30 cellular contexts compared by ENCODE assay signal in genomic region chr4:40140206-40140605, GRCh38. TPM values are rescaled to one million over a fixed set of nuclear protein-coding genes. Genes with fewer than 3 reads are reported as not detected.
DNase-seq lines count a peak whose midpoint lies in the region; ATAC-seq, FAIRE-seq and TF ChIP-seq lines count a peak whose summit lies in the region.
"Had no signal": no experiment of that assay in that cellular context is flagged by ENCODE, and none has a peak within 500 bp of the region (broad histone marks: within the 10 kb centered on the region; RNA-seq: fewer than 3 reads in every experiment).

No MANE protein-coding gene starts in this region.

- H4K5ac ChIP-seq in mesendoderm (ENCODE audit: low read length): no peak overlapping the region

- H3K9me3 Mint-ChIP-seq in stimulated activated naive CD8-positive, alpha-beta T cell treated with anti-CD3 and anti-CD28 coated beads, Interleukin-15, Interleukin-2, amounts not matched to agents 100 ng/mL and 50 ng/mL, for 24 hours: no peaks in the 10 kb centered on the region
- peaks cover 0 to 2% (median 0%) of the 10 kb centered on the region in 11 donors for H3K9me3 Mint-ChIP-seq in naive thymus-derived CD4-positive, alpha-beta T cell
- H3K9me3 Mint-ChIP-seq: CD8-positive, alpha-beta T cell had no signal

- H3K27ac ChIP-seq in K562 (ENCODE audit: extremely low read depth, low read depth, low read length) (no peak overlapping the region; the same call in 2 of the 3 replicates), mesendoderm (ENCODE audit: low read depth, low read length) (no peak overlapping the region), colonic mucosa (no peak overlapping the region)
- no peak overlapping the region for H3K27ac ChIP-seq in naive thymus-derived CD4-positive, alpha-beta T cell (ENCODE audit: low read depth, low read length)
- H3K27ac ChIP-seq: HL-60 had no signal

- no peak overlapping the region for H3K56ac ChIP-seq in mesendoderm (ENCODE audit: low read length)

- H3K9me3 ChIP-seq in K562 (replicated peaks; ENCODE audit: control insufficient read depth, insufficient read depth, low read depth, low read length): no peaks in the 10 kb centered on the region
- H3K9me3 ChIP-seq in colonic mucosa: no peaks in the 10 kb centered on the region
- no peaks in the 10 kb centered on the region for H3K9me3 ChIP-seq in naive thymus-derived CD4-positive, alpha-beta T cell (ENCODE audit: control insufficient read depth in 2 of 3, low read length in 3 of 3)

- peaks cover 22% of the 10 kb centered on the region for H3K4me1 Mint-ChIP-seq in stimulated activated naive CD8-positive, alpha-beta T cell treated with anti-CD3 and anti-CD28 coated beads, Interleukin-15, Interleukin-2, amounts not matched to agents 100 ng/mL and 50 ng/mL, for 24 hours (ENCODE audit: low read depth)
- H3K4me1 Mint-ChIP-seq in naive thymus-derived CD4-positive, alpha-beta T cell: peaks cover 8 to 26% (median 16%) of the 10 kb centered on the region in 7 donors

- H3K4me3 ChIP-seq in K562 (no peak overlapping the region), fibroblast of villous mesenchyme (ENCODE audit: low read depth, low read length) (no peak overlapping the region), mesendoderm (ENCODE audit: low read length) (no peak overlapping the region), colonic mucosa (no peak overlapping the region)
- H3K4me3 ChIP-seq in naive thymus-derived CD4-positive, alpha-beta T cell (ENCODE audit: low read length): no peak overlapping the region

- H3K18ac ChIP-seq in mesendoderm (ENCODE audit: low read length): no peak overlapping the region

- H2BK5ac ChIP-seq in mesendoderm (ENCODE audit: low read length): no peak overlapping the region

- no peak overlapping the region for H3K4me3 Mint-ChIP-seq in stimulated activated naive CD8-positive, alpha-beta T cell treated with anti-CD3 and anti-CD28 coated beads, Interleukin-15, Interleukin-2, amounts not matched to agents 100 ng/mL and 50 ng/mL, for 24 hours
- no peak overlapping the region for H3K4me3 Mint-ChIP-seq in naive thymus-derived CD4-positive, alpha-beta T cell
- H3K4me3 Mint-ChIP-seq: CD8-positive, alpha-beta T cell had no signal

- TF ChIP-seq POLR2A in K562 (conservative IDR thresholded peaks at IDR 0.05): no peak

- H3K9me1 ChIP-seq in K562 (ENCODE audit: control insufficient read depth, insufficient read depth, low read length): no peaks in the 10 kb centered on the region

- H3K23ac ChIP-seq in mesendoderm (ENCODE audit: low read length): no peak overlapping the region

- peaks cover 0 to 5% of the 10 kb centered on the region in 2 experiments; a peak in 2 of 5 replicates for H3K4me1 ChIP-seq in K562 (replicated peaks in 1 of 2; ENCODE audit: control insufficient read depth in 2 of 2, insufficient read depth in 2 of 2, low read length in 2 of 2)
- H3K4me1 ChIP-seq in mesendoderm (ENCODE audit: control insufficient read depth, low read depth, low read length): no peaks in the 10 kb centered on the region
- H3K4me1 ChIP-seq in colonic mucosa: no peaks in the 10 kb centered on the region
- H3K4me1 ChIP-seq in naive thymus-derived CD4-positive, alpha-beta T cell (ENCODE audit: control insufficient read depth in 2 of 2, insufficient read depth in 2 of 2, low read length in 2 of 2): no peaks in the 10 kb centered on the region

- POLR2A ChIA-PET in K562 (lab: Yijun Ruan, JAX): no interaction called here
- POLR2A ChIA-PET in naive thymus-derived CD4-positive, alpha-beta T cell (lab: Charles Lee): interaction anchor here (1.2 kb wide), 1 partner anchor 20 kb away, joined by 3 read pairs; no protein-coding TSS in a partner anchor

- FAIRE-seq in K562 (lab: Jason Lieb, UNC): no peak
- FAIRE-seq: GM18507, HepG2 had no signal

- CTCF ChIA-PET in K562 (lab: Yijun Ruan, JAX; ENCODE audit: low intra/inter-chr PET ratio): no interaction called here
- CTCF ChIA-PET in naive thymus-derived CD4-positive, alpha-beta T cell (lab: Charles Lee): no interaction called here

- H3K27me3 ChIP-seq in K562 (ENCODE audit: control insufficient read depth in 2 of 2, insufficient read depth in 2 of 2, low read length in 2 of 2) (no peaks in the 10 kb centered on the region), mesendoderm (ENCODE audit: insufficient read depth, low read length, poor library complexity) (no peaks in the 10 kb centered on the region), colonic mucosa (no peaks in the 10 kb centered on the region)
- H3K27me3 ChIP-seq in naive thymus-derived CD4-positive, alpha-beta T cell (ENCODE audit: control insufficient read depth in 2 of 2, insufficient read depth in 2 of 2, low read length in 2 of 2): no peaks in the 10 kb centered on the region

- no peak for ATAC-seq in stimulated activated naive CD8-positive, alpha-beta T cell treated with anti-CD3 and anti-CD28 coated beads, Interleukin-15, Interleukin-2, amounts not matched to agents 100 U/mL and 50 U/mL, for 24 hours
- ATAC-seq in K562: peak; percentile 59
- ATAC-seq in naive thymus-derived CD4-positive, alpha-beta T cell: no peak
- ATAC-seq: CD8-positive, alpha-beta T cell; HepG2; PC-3 had no signal

- H3K4me2 ChIP-seq in K562 (ENCODE audit: insufficient read depth, low read length): no peak overlapping the region
- H3K4me2 ChIP-seq in mesendoderm (ENCODE audit: low read length): no peak overlapping the region

- H3K4ac ChIP-seq in mesendoderm (ENCODE audit: low read depth, low read length): no peak overlapping the region

- no peak; the same call in 1 of the 2 replicates for TF ChIP-seq EP300 in K562 (IDR thresholded peaks at IDR 0.05; ENCODE audit: low read length)

- no peak for TF ChIP-seq RAD21 in K562 (CRISPR knock-in tag; conservative IDR thresholded peaks at IDR 0.05 in 1 of 2, IDR thresholded peaks at IDR 0.05 in 1 of 2)

- no peak overlapping the region for H2AK5ac ChIP-seq in mesendoderm (ENCODE audit: low read length)

- H2BK15ac ChIP-seq in mesendoderm (replicated peaks; ENCODE audit: low read depth): no peak overlapping the region

- no peak for DNase-seq in stimulated activated naive CD8-positive, alpha-beta T cell treated with anti-CD3 and anti-CD28 coated beads, Interleukin-15, Interleukin-2, amounts not matched to agents 100 U/mL and 50 U/mL, for 24 hours
- DNase-seq in K562 (ENCODE audit: extremely low read depth in 1 of 4, low spot score in 3 of 4): peak in 2 of 4 experiments; percentile 33 to 41
- peak; percentile 21 for DNase-seq in fibroblast of villous mesenchyme (ENCODE audit: low read depth)
- no peak for DNase-seq in mesendoderm
- DNase-seq in activated CD8-positive, alpha-beta memory T cell treated with anti-CD3 and anti-CD28 coated beads, Interleukin-2, amount 50 U/mL, for 4 hours: no peak
- no peak for DNase-seq in colonic mucosa
- no peak for DNase-seq in naive thymus-derived CD4-positive, alpha-beta T cell
- DNase-seq: AML-193; C1 segment of cervical spinal cord; Calu3; CD8-positive, alpha-beta T cell; DMS153; GOT3; HCEC 1CT; KBM-7; MM.1S; NCI-H1048; NCI-H1417 treated with DMSO at 0.1 percent for 48 hours; NCI-H187; NCI-H446 treated with DMSO at 0.1 percent for 48 hours; NCI-H526 treated with DMSO at 0.1 percent for 48 hours; PC-3; RPMI8226 had no signal

- no peak overlapping the region for H2AFZ ChIP-seq in K562 (ENCODE audit: low read depth, low read length)

- H3K36me3 Mint-ChIP-seq in stimulated activated naive CD8-positive, alpha-beta T cell treated with anti-CD3 and anti-CD28 coated beads, Interleukin-15, Interleukin-2, amounts not matched to agents 100 ng/mL and 50 ng/mL, for 24 hours (ENCODE audit: low read depth): peaks cover 49% of the 10 kb centered on the region
- H3K36me3 Mint-ChIP-seq in naive thymus-derived CD4-positive, alpha-beta T cell: peaks cover 15 to 55% (median 42%) of the 10 kb centered on the region in 5 donors

- no peaks in the 10 kb centered on the region for H3K27me3 Mint-ChIP-seq in stimulated activated naive CD8-positive, alpha-beta T cell treated with anti-CD3 and anti-CD28 coated beads, Interleukin-15, Interleukin-2, amounts not matched to agents 100 ng/mL and 50 ng/mL, for 24 hours
- no peaks in the 10 kb centered on the region for H3K27me3 Mint-ChIP-seq in naive thymus-derived CD4-positive, alpha-beta T cell

- no peak overlapping the region for H3K9ac ChIP-seq in K562 (ENCODE audit: insufficient read depth in 1 of 2, low read depth in 2 of 2, low read length in 2 of 2)
- no peak overlapping the region for H3K9ac ChIP-seq in mesendoderm (ENCODE audit: low read length)
- no peak overlapping the region for H3K9ac ChIP-seq in colonic mucosa (ENCODE audit: low read depth in 2 of 2, low read length in 2 of 2)

- no peak for TF ChIP-seq CTCF in K562 (IDR thresholded peaks at IDR 0.05 in 2 of 3, conservative IDR thresholded peaks at IDR 0.05 in 1 of 3; ENCODE audit: insufficient read depth in 2 of 3, low read depth in 1 of 3, low read length in 3 of 3)
- TF ChIP-seq CTCF in fibroblast of villous mesenchyme (IDR thresholded peaks at IDR 0.05; ENCODE audit: insufficient read depth, low read depth, low read length): no peak
- no peak for TF ChIP-seq CTCF in colonic mucosa (IDR thresholded peaks at IDR 0.05)

- intact Hi-C loops in K562 (cut with micrococcal nuclease) (no loop called here), colonic mucosa (cut with DNase I) (no loop called here)
- intact Hi-C loops in naive thymus-derived CD4-positive, alpha-beta T cell (cut with micrococcal nuclease): no loop called here

- no peaks in the 10 kb centered on the region for H4K20me1 ChIP-seq in K562 (replicated peaks; ENCODE audit: control insufficient read depth, insufficient read depth, low read length)

- no peaks in the 10 kb centered on the region for H3K79me1 ChIP-seq in mesendoderm (ENCODE audit: low read length)

- no TSS peak for BruUV-seq in K562 (replicated peaks; lab: Mats Ljungman, UMichigan)

- H3K79me2 ChIP-seq in K562 (ENCODE audit: control insufficient read depth, insufficient read depth, low read length) (no peaks in the 10 kb centered on the region), mesendoderm (ENCODE audit: control insufficient read depth, insufficient read depth, low read length) (no peaks in the 10 kb centered on the region)

- no peak overlapping the region for H2BK120ac ChIP-seq in mesendoderm (ENCODE audit: low read depth, low read length)

- peak overlapping the region; percentile 15 for H3K27ac Mint-ChIP-seq in stimulated activated naive CD8-positive, alpha-beta T cell treated with anti-CD3 and anti-CD28 coated beads, Interleukin-15, Interleukin-2, amounts not matched to agents 100 ng/mL and 50 ng/mL, for 24 hours
- H3K27ac Mint-ChIP-seq in naive thymus-derived CD4-positive, alpha-beta T cell: peak overlapping the region in 1 of 9 donors; percentile 23
- H3K27ac Mint-ChIP-seq: CD8-positive, alpha-beta T cell had no signal

- H4K8ac ChIP-seq in mesendoderm (ENCODE audit: low read depth, low read length): no peak overlapping the region

- in situ Hi-C loops in K562 (cut with MboI): no loop called here

- H3K36me3 ChIP-seq in K562 (ENCODE audit: control insufficient read depth, insufficient read depth, low read length) (peaks cover 17% of the 10 kb centered on the region; the same call in 2 of the 3 replicates), mesendoderm (ENCODE audit: control insufficient read depth, insufficient read depth, low read length) (peaks cover 2% of the 10 kb centered on the region), colonic mucosa (no peaks in the 10 kb centered on the region)
- peaks cover 0 to 17% (median 4%) of the 10 kb centered on the region in 3 experiments for H3K36me3 ChIP-seq in naive thymus-derived CD4-positive, alpha-beta T cell (ENCODE audit: control insufficient read depth in 2 of 3, insufficient read depth in 3 of 3, low read length in 3 of 3)

RNA-seq across cellular contexts. Expression of gene RHOH, which starts 56.6 kb away (rescaled TPM):
- 11.2 and 13.2 TPM in 2 replicates for total RNA-seq in K562 (2011; cell fraction: chromatin; rRNA removed; ENCODE audit: low replicate concordance)
- total RNA-seq in K562 (2011; cell fraction: nucleolus; rRNA removed): 5.3 and 7.5 TPM in 2 replicates
- total RNA-seq in K562 (2011; cell fraction: nucleoplasm; rRNA removed): 13.0 and 13.2 TPM in 2 replicates
- total RNA-seq in K562 (2014; rRNA removed) (15.8 and 20.3 TPM in 2 replicates), K562 (2014; rRNA removed; fragmentation: Illumina TruSeq; extraction: Trizol) (18.1 and 19.0 TPM in 2 replicates), K562 (2015; rRNA removed; fragmentation: Illumina TruSeq; extraction: Trizol) (17.3 and 17.4 TPM in 2 replicates), K562 (2021) (24.0 and 26.3 TPM in 2 replicates), fibroblast of villous mesenchyme (under 0.01 TPM in 1 of 2 replicates, not detected in the other), colonic mucosa (1 to 10 TPM; 1.6 to 2.6 TPM)
- polyA plus RNA-seq in K562 (2011; rRNA removed) (1.4 and 14.3 TPM in 2 replicates), K562 (2014; fragmentation: Illumina TruSeq; extraction: Trizol) (25.5 and 26.7 TPM in 2 replicates), K562 (2014; fragmentation: Nextera tagmentation; extraction: Ambion mirVana) (10 to 100 TPM; 27.2 to 37.7 TPM), K562 (2014; rRNA removed) (23.2 and 32.5 TPM in 2 replicates)
- 1.2 and 10.9 TPM in 2 replicates for polyA plus RNA-seq in K562 (2011; cell fraction: cytosol; rRNA removed)
- 1.3 and 6.8 TPM in 2 replicates for polyA plus RNA-seq in K562 (2011; cell fraction: nucleus; rRNA removed)
- polyA plus RNA-seq in K562 (2012): 25.9 and 68.3 TPM in 2 replicates
- 1.8 and 13.2 TPM in 2 replicates for polyA minus RNA-seq in K562 (2011; rRNA and poly(A)+ RNA removed)
- polyA minus RNA-seq in K562 (2011; cell fraction: cytosol; rRNA and poly(A)+ RNA removed): 0.91 and 4.9 TPM in 2 replicates
- polyA minus RNA-seq in K562 (2011; cell fraction: nucleus; rRNA and poly(A)+ RNA removed): 0.89 and 6.3 TPM in 2 replicates
- polyA plus RNA-seq in mesendoderm (2013, experiment 1 of 2): 1.1 TPM
- 0.90 TPM for polyA plus RNA-seq in mesendoderm (2013, experiment 2 of 2)
- 100 to 1,000 TPM; 160 to 370 (median 250) TPM for total RNA-seq in naive thymus-derived CD4-positive, alpha-beta T cell
- 100 to 1,000 TPM; 393 to 479 TPM for polyA plus RNA-seq in naive thymus-derived CD4-positive, alpha-beta T cell
- total RNA-seq: A172, Calu3, HepG2, HT-29, PC-3 had no signal
- polyA plus RNA-seq: AG04450 had no signal

Comparison
In these comparisons a context has a peak if more than half of its experiments do, and no peak if none do; other contexts are left out.
1. RNA of gene RHOH, which starts 56.6 kb away (total RNA-seq): 160 to 370 TPM in naive thymus-derived CD4-positive, alpha-beta T cell; 5.3 to 26.3 TPM in K562, 1.6 to 2.6 TPM in colonic mucosa and under 0.01 TPM in fibroblast of villous mesenchyme; every median in the first group is over 4 times any median in the second.